Comparison of ENCODE assay signal across 24 cellular contexts in the genomic region with DNA sequence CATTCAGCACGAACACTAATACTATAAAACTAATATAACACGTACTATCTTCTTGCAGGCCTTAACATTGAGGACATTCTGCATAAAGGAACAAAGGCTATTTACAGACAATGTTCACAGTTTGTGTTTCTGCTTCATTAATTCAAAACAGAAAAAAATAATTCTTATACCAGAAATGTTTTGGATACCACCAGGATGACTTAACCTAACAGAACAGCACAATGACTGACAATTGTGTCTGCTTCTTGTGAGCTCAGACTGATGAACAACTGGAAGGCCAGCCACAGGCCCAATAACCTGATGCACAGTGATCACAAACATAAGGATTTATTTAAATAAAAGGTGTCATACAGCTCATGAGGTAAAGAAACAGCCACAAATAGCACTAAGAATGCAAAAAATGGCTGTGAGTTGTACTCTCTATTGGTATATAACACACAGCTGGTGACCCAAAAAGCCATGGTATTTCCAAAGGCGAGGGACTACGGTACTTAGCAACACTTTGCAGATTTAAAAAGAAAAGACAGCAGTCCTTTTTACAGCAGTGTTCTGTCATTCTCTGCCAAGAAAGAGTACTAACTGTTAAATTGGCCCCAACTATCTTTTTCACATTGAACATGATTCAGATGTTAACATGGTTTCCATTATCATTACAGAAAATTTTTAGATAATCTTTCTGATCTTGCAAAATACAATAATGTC. TPM values are rescaled to one million over a fixed set of nuclear protein-coding genes. Genes with fewer than 3 reads are reported as not detected.
DNase-seq lines count a peak whose midpoint lies in the region; ATAC-seq and TF ChIP-seq lines count a peak whose summit lies in the region.
"Had no signal": no experiment of that assay in that cellular context is flagged by ENCODE, and none has a peak within 500 bp of the region (broad histone marks: within the 10 kb centered on the region; RNA-seq: fewer than 3 reads in every experiment).

No MANE protein-coding gene starts in this region.

- H3K9me2 ChIP-seq in PC-9 (ENCODE audit: insufficient read depth) = no peaks in the 10 kb centered on the region

- intact Hi-C loops in PC-9 (cut with micrococcal nuclease; ENCODE audit: unreplicated experiment) = loop anchor here (10.0 kb wide), 1 partner anchor 198 kb away; no protein-coding TSS in a partner anchor

- H2AFZ ChIP-seq in PC-9 (no peak overlapping the region), osteoblast (ENCODE audit: low read length) (no peak overlapping the region)

- DNase-seq in EH (ENCODE audit: low read depth) = peak; percentile 55
- no peak for DNase-seq in PC-9
- DNase-seq in fibroblast of mammary gland (ENCODE audit: low read depth) = peak; percentile 35
- DNase-seq in osteoblast (ENCODE audit: insufficient read length, low spot score, missing footprints) = no peak
- DNase-seq in activated gamma-delta T cell treated with Interleukin-2 at 50 U/mL for 16 hours = no peak
- no peak for DNase-seq in MV-4-11 (lab: John Stamatoyannopoulos, UW)
- DNase-seq: activated naive CD4-positive, alpha-beta T cell; adrenal gland; COR-L47; DMS79 treated with DMSO at 0.1 percent for 48 hours; kidney; NCI-H1436; NCI-H2107; NCI-H446 treated with DMSO at 0.1 percent for 48 hours; SIG-M5; T-helper 1 cell had no signal

- no peak overlapping the region for H3K27ac ChIP-seq in PC-9
- H3K27ac ChIP-seq in osteoblast (ENCODE audit: low read depth, low read length) = peak overlapping the region; percentile 15
- H3K27ac ChIP-seq: adrenal gland; BLaER1 treated with 17β-estradiol and CSF1 and Interleukin-3, amounts not matched to agents 10 nM and 100 nM; coronary artery; gastroesophageal sphincter had no signal

- H3K36me3 ChIP-seq in PC-9 (ENCODE audit: low read depth) (no peaks in the 10 kb centered on the region), osteoblast (ENCODE audit: insufficient read depth, low read length) (peaks cover 38% of the 10 kb centered on the region)
- H3K36me3 ChIP-seq: adrenal gland; BLaER1 treated with 17β-estradiol and CSF1 and Interleukin-3, amounts not matched to agents 10 nM and 100 nM; gastroesophageal sphincter had no signal

- H3F3A ChIP-seq in PC-9 (ENCODE audit: insufficient read depth, low read depth) = peaks cover 21% of the 10 kb centered on the region; the same call in 1 of the 2 replicates

- H3K79me2 ChIP-seq in PC-9 (ENCODE audit: low read depth) = no peaks in the 10 kb centered on the region
- peaks cover 72% of the 10 kb centered on the region for H3K79me2 ChIP-seq in osteoblast (ENCODE audit: insufficient read depth, low read length)

- no TSS peak for BruUV-seq in PC-9 (replicated peaks; lab: Mats Ljungman, UMichigan)

- H3K9me3 ChIP-seq in PC-9 (ENCODE audit: insufficient read depth, low read depth) (no peaks in the 10 kb centered on the region), osteoblast (ENCODE audit: low read depth, low read length) (no peaks in the 10 kb centered on the region)
- H3K9me3 ChIP-seq: A549, adrenal gland had no signal

- TF ChIP-seq CTCF in PC-9 (conservative IDR thresholded peaks at IDR 0.05) (no peak), fibroblast of mammary gland (conservative IDR thresholded peaks at IDR 0.05; ENCODE audit: control insufficient read depth, insufficient read depth, low read depth, low read length) (no peak), osteoblast (IDR thresholded peaks at IDR 0.05; ENCODE audit: extremely low read depth, low read depth, low read length) (no peak)

- H3K27me3 ChIP-seq in PC-9 (ENCODE audit: insufficient read depth, low read depth) (no peaks in the 10 kb centered on the region), osteoblast (ENCODE audit: insufficient read depth, low read length) (no peaks in the 10 kb centered on the region)
- H3K27me3 ChIP-seq: adrenal gland; BLaER1 treated with 17β-estradiol and CSF1 and Interleukin-3, amounts not matched to agents 10 nM and 100 nM; gastroesophageal sphincter had no signal

- CTCF ChIA-PET in PC-9 (lab: Charles Lee) = interaction anchor here (0.7 kb wide), 1 partner anchor 45 kb away, joined by 6 read pairs; no protein-coding TSS in a partner anchor

- 0 out of 2 replicates have a peak overlapping the region, but pooled peaks have one; percentile 4 for H3K4me2 ChIP-seq in PC-9
- no peak overlapping the region for H3K4me2 ChIP-seq in osteoblast (ENCODE audit: insufficient read depth, low read length)
- H3K4me2 ChIP-seq: BLaER1 treated with 17β-estradiol and CSF1 and Interleukin-3, amounts not matched to agents 10 nM and 100 nM had no signal

- H4K20me1 ChIP-seq in PC-9 (ENCODE audit: insufficient read depth) (no peaks in the 10 kb centered on the region), osteoblast (ENCODE audit: insufficient read depth, low read length) (peaks cover 10% of the 10 kb centered on the region)
- H4K20me1 ChIP-seq: BLaER1 treated with 17β-estradiol and CSF1 and Interleukin-3, amounts not matched to agents 10 nM and 100 nM had no signal

- POLR2A ChIA-PET in PC-9 (lab: Charles Lee; ENCODE audit: unreplicated experiment) = interaction anchor here (0.6 kb wide), 2 partner anchors 80 to 1343 kb away, joined by 3 to 4 read pairs; no protein-coding TSS in a partner anchor

- no peak overlapping the region for H3K4me3 ChIP-seq in PC-9
- no peak overlapping the region for H3K4me3 ChIP-seq in fibroblast of mammary gland (ENCODE audit: control insufficient read depth, low read depth, low read length)
- H3K4me3 ChIP-seq in osteoblast (ENCODE audit: insufficient read depth, low read length) = no peak overlapping the region
- H3K4me3 ChIP-seq: A549; adrenal gland; BLaER1 treated with 17β-estradiol and CSF1 and Interleukin-3, amounts not matched to agents 10 nM and 100 nM; coronary artery; gastroesophageal sphincter had no signal

- ATAC-seq in HG03565 (IDR thresholded peaks at IDR 0.05; ENCODE audit: unreplicated experiment) (no peak), HG02759 (IDR thresholded peaks at IDR 0.05; ENCODE audit: unreplicated experiment) (no peak)
- ATAC-seq: A549; activated CD4-positive, CD25-positive, alpha-beta regulatory T cell treated with anti-CD3 and anti-CD28 coated beads, Interleukin-2, amount 50 U/mL, for 24 hours; esophagus mucosa; gastroesophageal sphincter had no signal

- H3K4me1 ChIP-seq in PC-9 (replicated peaks; ENCODE audit: insufficient read depth) (peaks cover 35% of the 10 kb centered on the region), osteoblast (ENCODE audit: insufficient read depth, low read length) (peaks cover 34% of the 10 kb centered on the region)
- H3K4me1 ChIP-seq: adrenal gland; BLaER1 treated with 17β-estradiol and CSF1 and Interleukin-3, amounts not matched to agents 10 nM and 100 nM; gastroesophageal sphincter had no signal

RNA-seq across cellular contexts. Expression of gene DDAH1, which starts 32.1 kb away (rescaled TPM):
- total RNA-seq in PC-9 (2021) = 29.6 and 31.9 TPM in 2 replicates
- total RNA-seq in osteoblast = 89.0 and 89.6 TPM in 2 replicates

Comparison
In these comparisons a context has a peak if more than half of its experiments do, and no peak if none do; other contexts are left out.
1. DNase-seq: peak in EH (single experiment) and fibroblast of mammary gland (single experiment); none in PC-9 (0 of 2), osteoblast (single experiment), activated gamma-delta T cell treated with Interleukin-2 at 50 U/mL for 16 hours (single experiment) and MV-4-11 (single experiment).